Comparison of ENCODE assay signal across 7 cellular contexts in the genomic region with DNA sequence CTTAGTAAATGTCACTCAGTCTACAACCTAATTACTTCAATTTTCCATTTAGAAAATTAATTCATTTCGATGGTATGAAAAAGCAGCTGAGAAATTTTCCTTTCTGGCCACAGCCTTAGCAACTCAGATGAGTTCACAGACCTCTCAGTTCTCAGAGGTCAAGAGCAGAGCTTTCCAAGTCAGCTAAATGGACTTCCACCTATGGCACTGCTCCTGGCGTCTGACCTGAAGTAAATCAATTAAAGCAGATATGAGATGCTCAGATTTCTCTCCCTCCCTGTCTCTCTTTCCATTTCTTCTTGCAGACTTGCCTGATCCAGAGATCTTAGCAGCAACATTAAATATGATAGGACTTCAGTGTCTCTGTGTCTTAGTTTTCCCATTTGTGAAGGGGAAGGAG.
"Had no signal": no experiment of that assay in that cellular context is flagged by ENCODE, and none has a peak within 500 bp of the region (broad histone marks: within the 10 kb centered on the region; RNA-seq: fewer than 3 reads in every experiment).

No MANE protein-coding gene starts in this region.

- FAIRE-seq: HTR-8/SVneo had no signal

- H3K27ac ChIP-seq: GM23248 had no signal

- H3K9ac ChIP-seq: GM23248 had no signal

- H3K27ac Mint-ChIP-seq: H9 had no signal

- DNase-seq: GM23248, GOT3, H9, HCEC 1CT, KBM-7 had no signal

- H2AFZ ChIP-seq: GM23248 had no signal

- H3K4me1 Mint-ChIP-seq: H9, IgD-negative memory B cell had no signal

- H3K4me3 ChIP-seq: GM23248 had no signal

- H3K4me3 Mint-ChIP-seq: H9, IgD-negative memory B cell had no signal

- H3K9me3 Mint-ChIP-seq: H9 had no signal
